1 cellular context compared by ENCODE assay signal in genomic region chr20:13008761-13009681, GRCh38.
TF ChIP-seq lines count a peak whose summit lies in the region.

Gene SPTLC3, plus strand, starts transcription at chr20:13008972. Its CDS starts 296 bp downstream, at chr20:13009268.

TF ChIP-seq in HepG2, 621 proteins besides CTCF, POLR2A, EP300 and RAD21 (continued from another document and continues in another):
- TF ChIP-seq ZNF609 (CRISPR knock-in tag; IDR thresholded peaks at IDR 0.05; ENCODE audit: borderline replicate concordance) (no peak), SRSF9 (IDR thresholded peaks at IDR 0.05; ENCODE audit: borderline replicate concordance, insufficient read depth, low read depth, low read length, poor library complexity, severe bottlenecking) (no peak), HNF4A (CRISPR knock-in tag; IDR thresholded peaks at IDR 0.05) (no peak), BCLAF1 (IDR thresholded peaks at IDR 0.05) (no peak), RBM22 (optimal IDR thresholded peaks at IDR 0.05; ENCODE audit: low read length) (no peak), REXO4 (CRISPR knock-in tag; IDR thresholded peaks at IDR 0.05; ENCODE audit: borderline replicate concordance) (no peak), FOXJ3 (CRISPR knock-in tag; IDR thresholded peaks at IDR 0.05; ENCODE audit: borderline replicate concordance) (no peak), ZNF800 (CRISPR knock-in tag; IDR thresholded peaks at IDR 0.05) (no peak), SIX1 (CRISPR knock-in tag; IDR thresholded peaks at IDR 0.05; ENCODE audit: borderline replicate concordance) (no peak), ZNF275 (CRISPR knock-in tag; IDR thresholded peaks at IDR 0.05; ENCODE audit: borderline replicate concordance) (no peak), MYC (CRISPR knock-in tag; IDR thresholded peaks at IDR 0.05; ENCODE audit: borderline replicate concordance) (no peak), ZNF407 (CRISPR knock-in tag; IDR thresholded peaks at IDR 0.05; ENCODE audit: not compliant biosample characterization) (no peak), MAFF (IDR thresholded peaks at IDR 0.05; ENCODE audit: low read depth, low read length) (no peak), SETDB1 (CRISPR knock-in tag; IDR thresholded peaks at IDR 0.05; ENCODE audit: borderline replicate concordance) (no peak), NAIF1 (CRISPR knock-in tag; IDR thresholded peaks at IDR 0.05; ENCODE audit: borderline replicate concordance) (0 out of 2 replicates have a peak, but pooled peaks have one; percentile 33), MEIS2 (CRISPR knock-in tag; IDR thresholded peaks at IDR 0.05) (no peak), ZNF770 (CRISPR knock-in tag; IDR thresholded peaks at IDR 0.05) (no peak), ZNF740 (CRISPR knock-in tag; IDR thresholded peaks at IDR 0.05) (no peak), SOX5 (CRISPR knock-in tag; IDR thresholded peaks at IDR 0.05; ENCODE audit: borderline replicate concordance) (no peak), NR1H2 (CRISPR knock-in tag; IDR thresholded peaks at IDR 0.05; ENCODE audit: borderline replicate concordance, low read depth) (no peak), ZNF510 (CRISPR knock-in tag; IDR thresholded peaks at IDR 0.05; ENCODE audit: low read depth) (no peak; the same call in 1 of the 2 replicates), ZNF451 (CRISPR knock-in tag; IDR thresholded peaks at IDR 0.05) (no peak), MTF1 (CRISPR knock-in tag; IDR thresholded peaks at IDR 0.05) (no peak), ZNF616 (CRISPR knock-in tag; IDR thresholded peaks at IDR 0.05; ENCODE audit: low read depth) (0 out of 2 replicates have a peak, but pooled peaks have one; percentile 31), STAG1 (CRISPR knock-in tag; IDR thresholded peaks at IDR 0.05) (peak; percentile 56), TEAD3 (CRISPR knock-in tag; optimal IDR thresholded peaks at IDR 0.05; ENCODE audit: borderline replicate concordance) (no peak), EZH2 (conservative IDR thresholded peaks at IDR 0.05; ENCODE audit: low read depth, low read length) (no peak), SNAPC5 (CRISPR knock-in tag; IDR thresholded peaks at IDR 0.05; ENCODE audit: borderline replicate concordance) (0 out of 2 replicates have a peak, but pooled peaks have one; percentile 62), KAT2B (IDR thresholded peaks at IDR 0.05; ENCODE audit: borderline replicate concordance, low read depth, low read length) (no peak), NPAS2 (CRISPR knock-in tag; IDR thresholded peaks at IDR 0.05; ENCODE audit: borderline replicate concordance) (no peak), REL (CRISPR knock-in tag; conservative IDR thresholded peaks at IDR 0.05) (no peak), MTF2 (CRISPR knock-in tag; IDR thresholded peaks at IDR 0.05; ENCODE audit: borderline replicate concordance) (no peak), ZKSCAN1 (IDR thresholded peaks at IDR 0.05; ENCODE audit: low read length) (no peak), ZBTB26 (CRISPR knock-in tag; IDR thresholded peaks at IDR 0.05; ENCODE audit: borderline replicate concordance) (no peak), KDM2A (CRISPR knock-in tag; IDR thresholded peaks at IDR 0.05; ENCODE audit: borderline replicate concordance, low read depth) (no peak)
